1 cellular context compared by ENCODE assay signal in the genomic region with DNA sequence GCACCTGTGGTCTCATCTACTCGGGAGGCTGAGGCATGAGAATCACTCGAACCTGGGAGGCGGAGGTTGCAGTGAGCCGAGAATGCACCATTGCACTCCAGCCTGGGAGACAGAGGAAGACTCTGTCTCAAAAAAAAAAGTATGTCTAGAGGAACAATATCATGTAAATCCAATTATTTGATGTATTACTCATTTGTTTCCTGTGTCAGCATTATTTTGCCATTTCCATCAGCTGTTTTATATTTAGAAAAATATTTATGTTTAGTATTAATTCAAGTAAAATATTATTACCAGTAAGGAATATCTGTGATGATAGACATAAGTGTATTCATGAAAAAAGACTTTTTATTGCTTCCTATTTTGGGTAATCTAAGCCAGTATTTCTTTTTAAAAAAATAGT.
A peak's percentile ranks its signal among the peaks of the same experiment; 100 is the strongest.
TF ChIP-seq lines count a peak whose summit lies in the region.

No MANE protein-coding gene starts in this region.

TF ChIP-seq in HepG2, 621 proteins besides CTCF, POLR2A, EP300 and RAD21:
- TF ChIP-seq, protein P1, sequence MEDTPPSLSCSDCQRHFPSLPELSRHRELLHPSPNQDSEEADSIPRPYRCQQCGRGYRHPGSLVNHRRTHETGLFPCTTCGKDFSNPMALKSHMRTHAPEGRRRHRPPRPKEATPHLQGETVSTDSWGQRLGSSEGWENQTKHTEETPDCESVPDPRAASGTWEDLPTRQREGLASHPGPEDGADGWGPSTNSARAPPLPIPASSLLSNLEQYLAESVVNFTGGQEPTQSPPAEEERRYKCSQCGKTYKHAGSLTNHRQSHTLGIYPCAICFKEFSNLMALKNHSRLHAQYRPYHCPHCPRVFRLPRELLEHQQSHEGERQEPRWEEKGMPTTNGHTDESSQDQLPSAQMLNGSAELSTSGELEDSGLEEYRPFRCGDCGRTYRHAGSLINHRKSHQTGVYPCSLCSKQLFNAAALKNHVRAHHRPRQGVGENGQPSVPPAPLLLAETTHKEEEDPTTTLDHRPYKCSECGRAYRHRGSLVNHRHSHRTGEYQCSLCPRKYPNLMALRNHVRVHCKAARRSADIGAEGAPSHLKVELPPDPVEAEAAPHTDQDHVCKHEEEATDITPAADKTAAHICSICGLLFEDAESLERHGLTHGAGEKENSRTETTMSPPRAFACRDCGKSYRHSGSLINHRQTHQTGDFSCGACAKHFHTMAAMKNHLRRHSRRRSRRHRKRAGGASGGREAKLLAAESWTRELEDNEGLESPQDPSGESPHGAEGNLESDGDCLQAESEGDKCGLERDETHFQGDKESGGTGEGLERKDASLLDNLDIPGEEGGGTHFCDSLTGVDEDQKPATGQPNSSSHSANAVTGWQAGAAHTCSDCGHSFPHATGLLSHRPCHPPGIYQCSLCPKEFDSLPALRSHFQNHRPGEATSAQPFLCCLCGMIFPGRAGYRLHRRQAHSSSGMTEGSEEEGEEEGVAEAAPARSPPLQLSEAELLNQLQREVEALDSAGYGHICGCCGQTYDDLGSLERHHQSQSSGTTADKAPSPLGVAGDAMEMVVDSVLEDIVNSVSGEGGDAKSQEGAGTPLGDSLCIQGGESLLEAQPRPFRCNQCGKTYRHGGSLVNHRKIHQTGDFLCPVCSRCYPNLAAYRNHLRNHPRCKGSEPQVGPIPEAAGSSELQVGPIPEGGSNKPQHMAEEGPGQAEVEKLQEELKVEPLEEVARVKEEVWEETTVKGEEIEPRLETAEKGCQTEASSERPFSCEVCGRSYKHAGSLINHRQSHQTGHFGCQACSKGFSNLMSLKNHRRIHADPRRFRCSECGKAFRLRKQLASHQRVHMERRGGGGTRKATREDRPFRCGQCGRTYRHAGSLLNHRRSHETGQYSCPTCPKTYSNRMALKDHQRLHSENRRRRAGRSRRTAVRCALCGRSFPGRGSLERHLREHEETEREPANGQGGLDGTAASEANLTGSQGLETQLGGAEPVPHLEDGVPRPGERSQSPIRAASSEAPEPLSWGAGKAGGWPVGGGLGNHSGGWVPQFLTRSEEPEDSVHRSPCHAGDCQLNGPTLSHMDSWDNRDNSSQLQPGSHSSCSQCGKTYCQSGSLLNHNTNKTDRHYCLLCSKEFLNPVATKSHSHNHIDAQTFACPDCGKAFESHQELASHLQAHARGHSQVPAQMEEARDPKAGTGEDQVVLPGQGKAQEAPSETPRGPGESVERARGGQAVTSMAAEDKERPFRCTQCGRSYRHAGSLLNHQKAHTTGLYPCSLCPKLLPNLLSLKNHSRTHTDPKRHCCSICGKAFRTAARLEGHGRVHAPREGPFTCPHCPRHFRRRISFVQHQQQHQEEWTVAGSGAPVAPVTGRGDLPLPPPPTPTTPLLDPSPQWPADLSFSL (CRISPR knock-in tag; IDR thresholded peaks at IDR 0.05), result no peak
- TF ChIP-seq, protein P2, sequence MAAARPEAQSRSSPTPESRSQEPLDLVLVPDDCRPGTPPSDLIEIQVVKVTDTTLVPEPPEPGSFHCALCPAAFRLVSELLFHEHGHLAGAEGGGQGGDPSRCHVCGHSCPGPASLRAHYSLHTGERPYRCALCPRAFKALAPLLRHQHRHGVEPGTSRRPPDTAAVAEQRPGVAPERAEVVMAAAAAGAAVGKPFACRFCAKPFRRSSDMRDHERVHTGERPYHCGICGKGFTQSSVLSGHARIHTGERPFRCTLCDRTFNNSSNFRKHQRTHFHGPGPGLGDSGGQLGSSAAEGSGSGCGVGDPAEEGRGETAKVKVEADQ (CRISPR knock-in tag; IDR thresholded peaks at IDR 0.05; ENCODE audit: borderline replicate concordance), result no peak
- peak; percentile 58; the same call in 1 of the 2 replicates for TF ChIP-seq MAFF (IDR thresholded peaks at IDR 0.05; ENCODE audit: low read depth, low read length)
- no peak for TF ChIP-seq ZNF326 (CRISPR knock-in tag; IDR thresholded peaks at IDR 0.05; ENCODE audit: borderline replicate concordance)
- TF ChIP-seq, protein P3, sequence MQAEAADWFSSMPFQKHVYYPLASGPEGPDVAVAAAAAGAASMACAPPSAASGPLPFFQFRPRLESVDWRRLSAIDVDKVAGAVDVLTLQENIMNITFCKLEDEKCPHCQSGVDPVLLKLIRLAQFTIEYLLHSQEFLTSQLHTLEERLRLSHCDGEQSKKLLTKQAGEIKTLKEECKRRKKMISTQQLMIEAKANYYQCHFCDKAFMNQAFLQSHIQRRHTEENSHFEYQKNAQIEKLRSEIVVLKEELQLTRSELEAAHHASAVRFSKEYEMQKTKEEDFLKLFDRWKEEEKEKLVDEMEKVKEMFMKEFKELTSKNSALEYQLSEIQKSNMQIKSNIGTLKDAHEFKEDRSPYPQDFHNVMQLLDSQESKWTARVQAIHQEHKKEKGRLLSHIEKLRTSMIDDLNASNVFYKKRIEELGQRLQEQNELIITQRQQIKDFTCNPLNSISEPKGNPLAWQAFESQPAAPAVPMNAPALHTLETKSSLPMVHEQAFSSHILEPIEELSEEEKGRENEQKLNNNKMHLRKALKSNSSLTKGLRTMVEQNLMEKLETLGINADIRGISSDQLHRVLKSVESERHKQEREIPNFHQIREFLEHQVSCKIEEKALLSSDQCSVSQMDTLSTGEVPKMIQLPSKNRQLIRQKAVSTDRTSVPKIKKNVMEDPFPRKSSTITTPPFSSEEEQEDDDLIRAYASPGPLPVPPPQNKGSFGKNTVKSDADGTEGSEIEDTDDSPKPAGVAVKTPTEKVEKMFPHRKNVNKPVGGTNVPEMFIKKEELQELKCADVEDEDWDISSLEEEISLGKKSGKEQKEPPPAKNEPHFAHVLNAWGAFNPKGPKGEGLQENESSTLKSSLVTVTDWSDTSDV (CRISPR knock-in tag; IDR thresholded peaks at IDR 0.05), result no peak
- TF ChIP-seq MAFK (conservative IDR thresholded peaks at IDR 0.05 in 1 of 2, IDR thresholded peaks at IDR 0.05 in 1 of 2; ENCODE audit: low read length in 2 of 2), result peak; percentile 35 to 79; a peak in 3 of 4 replicates
